Comparison of ENCODE assay signal across 25 cellular contexts in the genomic region with DNA sequence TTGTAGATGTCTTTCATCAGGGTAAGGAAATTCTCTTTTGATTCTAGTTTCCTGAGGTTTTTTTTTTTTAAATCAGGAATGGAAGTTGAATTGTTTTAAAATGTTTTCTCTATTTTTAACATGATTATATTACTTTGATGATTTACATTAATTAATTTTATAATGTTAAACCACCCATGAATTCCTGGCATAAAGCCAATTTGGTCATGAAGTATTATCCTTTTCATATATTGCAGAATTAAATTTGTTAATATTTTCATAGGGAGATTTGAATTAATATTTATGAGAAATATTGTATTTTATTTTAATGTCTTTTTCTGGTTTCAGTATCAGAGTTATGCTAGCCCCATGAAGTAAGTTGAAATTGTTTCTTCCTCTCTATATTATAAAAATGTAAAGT.
"Had no signal": no experiment of that assay in that cellular context is flagged by ENCODE, and none has a peak within 500 bp of the region (broad histone marks: within the 10 kb centered on the region; RNA-seq: fewer than 3 reads in every experiment).

No MANE protein-coding gene starts in this region.

- H3K27ac ChIP-seq: epithelial cell of prostate, lower lobe of right lung, psoas muscle, skin epidermis, spleen, thoracic aorta, tibial nerve, upper lobe of left lung had no signal

- H3K4me3 ChIP-seq: dorsolateral prefrontal cortex, lower lobe of right lung, psoas muscle, skin epidermis, spleen, thoracic aorta, tibial nerve, upper lobe of left lung had no signal

- H3K9me3 ChIP-seq: lower lobe of right lung, psoas muscle, spleen, thoracic aorta, tibial nerve, upper lobe of left lung had no signal

- ATAC-seq: esophagus mucosa; left ventricle myocardium superior; lower lobe of right lung; naive thymus-derived CD8-positive, alpha-beta T cell; psoas muscle; right cardiac atrium; stimulated activated memory B cell treated with anti-CD40 and anti-IgM and Interleukin-4, amounts not matched to agents 10 μg/mL and 1 μg/mL and 100 μg/mL, for 72 hours; stimulated activated naive CD8-positive, alpha-beta T cell treated with anti-CD3 and anti-CD28 coated beads, Interleukin-15, Interleukin-2, amounts not matched to agents 100 U/mL and 50 U/mL, for 24 hours had no signal

- DNase-seq: effector CD4-positive, alpha-beta T cell; foreskin fibroblast; hypothalamus; immature natural killer cell; islet precursor cell; left ventricle myocardium superior; lower lobe of right lung; naive thymus-derived CD8-positive, alpha-beta T cell; nephron progenitor cell; nucleus accumbens; posterior cingulate gyrus; psoas muscle; right cardiac atrium; spleen; stimulated activated CD4-positive, alpha-beta T cell treated with anti-CD3 and anti-CD28 coated beads, Interleukin-4, amount 100 ng/mL, for 4 hours; stimulated activated naive CD8-positive, alpha-beta T cell treated with anti-CD3 and anti-CD28 coated beads, Interleukin-15, Interleukin-2, amounts not matched to agents 100 U/mL and 50 U/mL, for 24 hours; upper lobe of left lung had no signal

- H3K9me3 Mint-ChIP-seq: nephron progenitor cell had no signal

- FAIRE-seq: urothelium cell line had no signal

- H3K4me1 ChIP-seq: lower lobe of right lung, psoas muscle, spleen, tibial nerve, upper lobe of left lung had no signal

- H3K27ac Mint-ChIP-seq: immature natural killer cell; naive thymus-derived CD8-positive, alpha-beta T cell; nephron progenitor cell; stimulated activated memory B cell treated with anti-CD40 and anti-IgM and Interleukin-4, amounts not matched to agents 10 μg/mL and 1 μg/mL and 100 μg/mL, for 72 hours had no signal

- H3K4me1 Mint-ChIP-seq: immature natural killer cell; naive thymus-derived CD8-positive, alpha-beta T cell; stimulated activated memory B cell treated with anti-CD40 and anti-IgM and Interleukin-4, amounts not matched to agents 10 μg/mL and 1 μg/mL and 100 μg/mL, for 72 hours had no signal

- H3K27me3 ChIP-seq: dorsolateral prefrontal cortex, spleen, tibial nerve, upper lobe of left lung had no signal

- H3K4me3 Mint-ChIP-seq: immature natural killer cell; naive thymus-derived CD8-positive, alpha-beta T cell; nephron progenitor cell; stimulated activated memory B cell treated with anti-CD40 and anti-IgM and Interleukin-4, amounts not matched to agents 10 μg/mL and 1 μg/mL and 100 μg/mL, for 72 hours had no signal

- H3K36me3 Mint-ChIP-seq: immature natural killer cell; naive thymus-derived CD8-positive, alpha-beta T cell; stimulated activated memory B cell treated with anti-CD40 and anti-IgM and Interleukin-4, amounts not matched to agents 10 μg/mL and 1 μg/mL and 100 μg/mL, for 72 hours had no signal

- H3K36me3 ChIP-seq: lower lobe of right lung, spleen, thoracic aorta, tibial nerve, upper lobe of left lung had no signal
